Comparison of ENCODE assay signal across 25 cellular contexts in genomic region chr17:51508048-51508447, GRCh38.
DNase-seq lines count a peak whose midpoint lies in the region; ATAC-seq and TF ChIP-seq lines count a peak whose summit lies in the region.
"Had no signal": no experiment of that assay in that cellular context is flagged by ENCODE, and none has a peak within 500 bp of the region (broad histone marks: within the 10 kb centered on the region; RNA-seq: fewer than 3 reads in every experiment).

No MANE protein-coding gene starts in this region.

- H3K9me3 ChIP-seq in SK-N-SH, result no peaks in the 10 kb centered on the region
- H3K9me3 ChIP-seq: colonic mucosa, Peyer's patch, right atrium auricular region, thoracic aorta, vagina had no signal

- TF ChIP-seq EP300 in SK-N-SH (IDR thresholded peaks at IDR 0.05; ENCODE audit: borderline replicate concordance in 1 of 2, low read depth in 1 of 2, low read length in 1 of 2), result no peak

- peaks cover 0 to 9% of the 10 kb centered on the region in 2 experiments; a peak in 2 of 4 replicates for H3K4me1 ChIP-seq in SK-N-SH (ENCODE audit: control insufficient read depth in 1 of 2, insufficient read depth in 2 of 2, low read depth in 1 of 2, low read length in 1 of 2)
- H3K4me1 ChIP-seq: colonic mucosa, foreskin keratinocyte, left ventricle myocardium inferior, Peyer's patch, right atrium auricular region, vagina had no signal

- no peaks in the 10 kb centered on the region for H3K79me2 ChIP-seq in SK-N-SH (ENCODE audit: insufficient read depth)

- no peaks in the 10 kb centered on the region for H3F3A ChIP-seq in SK-N-SH (replicated peaks; ENCODE audit: insufficient read depth)

- no peak for ATAC-seq in SK-N-SH treated with all-trans-retinoic acid at 6 μM for 48 hours
- ATAC-seq in HG03175 (IDR thresholded peaks at IDR 0.05; ENCODE audit: unreplicated experiment), result no peak
- ATAC-seq in GM18498 (IDR thresholded peaks at IDR 0.05; ENCODE audit: unreplicated experiment), result no peak
- ATAC-seq in HG02973 (IDR thresholded peaks at IDR 0.05; ENCODE audit: unreplicated experiment), result no peak
- ATAC-seq: effector memory CD8-positive, alpha-beta T cell; foreskin keratinocyte; natural killer cell treated with Interleukin-12 subunit alpha and Interleukin-12 subunit beta and Interleukin-15 and Interleukin-18, amount 100 ng/mL, for 72 hours; T-helper 17 cell had no signal

- 17% methylated on average over 4 of the region's 4 CpGs for WGBS in SK-N-SH (ENCODE audit: low lambda C conversion rate)

- peak overlapping the region in 1 of 2 experiments; percentile 51; a peak in 2 of 4 replicates for H3K27ac ChIP-seq in SK-N-SH (ENCODE audit: low read depth in 2 of 2, low read length in 1 of 2)
- H3K27ac ChIP-seq: C4-2B, colonic mucosa, foreskin keratinocyte, left ventricle myocardium inferior, Peyer's patch, right atrium auricular region, thoracic aorta, vagina had no signal

- TF ChIP-seq CTCF in SK-N-SH (IDR thresholded peaks at IDR 0.05), result no peak

- no peak overlapping the region for H3K4me2 ChIP-seq in SK-N-SH

- no peaks in the 10 kb centered on the region for H3K36me3 ChIP-seq in SK-N-SH (replicated peaks in 1 of 2; ENCODE audit: control insufficient read depth in 1 of 2, insufficient read depth in 2 of 2, low read length in 1 of 2)
- H3K36me3 ChIP-seq: colonic mucosa, left ventricle myocardium inferior, Peyer's patch, right atrium auricular region, thoracic aorta, vagina had no signal

- POLR2A ChIA-PET in SK-N-SH (lab: Yijun Ruan, JAX), result no interaction called here

- no peak overlapping the region for H3K9ac ChIP-seq in SK-N-SH

- no peak overlapping the region for H2AFZ ChIP-seq in SK-N-SH (ENCODE audit: low read depth)

- no peaks in the 10 kb centered on the region for H3K9me2 ChIP-seq in SK-N-SH

- H3K4me3 ChIP-seq in SK-N-SH (ENCODE audit: low read depth in 2 of 2, low read length in 1 of 2), result no peak overlapping the region
- H3K4me3 ChIP-seq: colonic mucosa, left ventricle myocardium inferior, Peyer's patch, right atrium auricular region, thoracic aorta, vagina had no signal

- H4K20me1 ChIP-seq in SK-N-SH (ENCODE audit: insufficient read depth), result no peaks in the 10 kb centered on the region

- no peaks in the 10 kb centered on the region for H3K27me3 ChIP-seq in SK-N-SH (ENCODE audit: insufficient read depth)
- H3K27me3 ChIP-seq: colonic mucosa, Peyer's patch, right atrium auricular region, vagina had no signal

- CTCF ChIA-PET in SK-N-SH (lab: Yijun Ruan, JAX), result interaction anchor here (0.6 to 3.0 kb wide), 6 partner anchors 10 to 256 kb away, joined by 3 to 8 read pairs (median 6); no protein-coding TSS in a partner anchor

- no peak for DNase-seq in SK-N-SH
- peak; percentile 69 to 92 for DNase-seq in NCI-H524 (lab: John Stamatoyannopoulos, UW)
- peak; percentile 17 to 21 for DNase-seq in hippocampal formation (lab: John Stamatoyannopoulos, UW)
- DNase-seq in SK-N-DZ (ENCODE audit: low spot score), result no peak
- DNase-seq: activated CD4-positive, alpha-beta T cell treated with anti-CD3 and anti-CD28 coated beads for 4 hours; activated naive CD4-positive, alpha-beta T cell treated with anti-CD3 and anti-CD28 coated beads for 36 hours; colonic mucosa; effector memory CD8-positive, alpha-beta T cell; foreskin keratinocyte; left ventricle myocardium inferior; NCI-H1048; Peyer's patch; SIG-M5; stimulated activated CD4-positive, alpha-beta T cell treated with anti-CD3 and anti-CD28 coated beads, Interleukin-4, amount 100 ng/mL, for 1 hour; stimulated activated naive CD4-positive, alpha-beta T cell; T-helper 17 cell had no signal

- peak; percentile 46; the same call in 1 of the 2 replicates for TF ChIP-seq RAD21 in SK-N-SH (IDR thresholded peaks at IDR 0.05; ENCODE audit: low read length)

TF ChIP-seq in SK-N-SH, 30 proteins besides CTCF, POLR2A, EP300 and RAD21 (continues in another document):
- TF ChIP-seq MXI1 (IDR thresholded peaks at IDR 0.05; ENCODE audit: low read depth, low read length) (no peak), YY1 (IDR thresholded peaks at IDR 0.05; ENCODE audit: low read depth) (no peak), NFIC (IDR thresholded peaks at IDR 0.05; ENCODE audit: borderline replicate concordance) (no peak), RCOR1 (IDR thresholded peaks at IDR 0.05; ENCODE audit: low read length) (no peak), MEF2A (IDR thresholded peaks at IDR 0.05; ENCODE audit: borderline replicate concordance, low read depth) (no peak), JUND (IDR thresholded peaks at IDR 0.05) (no peak), REST (IDR thresholded peaks at IDR 0.05; ENCODE audit: low read depth, low read length) (no peak), USF1 (IDR thresholded peaks at IDR 0.05; ENCODE audit: borderline replicate concordance, low read depth) (no peak), FOXM1 (IDR thresholded peaks at IDR 0.05; ENCODE audit: low read depth) (no peak)

TF ChIP-seq in SK-N-SH treated with all-trans-retinoic acid at 6 μM for 48 hours, 23 proteins besides CTCF, POLR2A, EP300 and RAD21 (continues in another document):
- TF ChIP-seq POU6F1 (CRISPR knock-in tag; IDR thresholded peaks at IDR 0.05; ENCODE audit: borderline replicate concordance, low read depth), result no peak
- no peak for TF ChIP-seq CSRNP3 (CRISPR knock-in tag; IDR thresholded peaks at IDR 0.05)
- TF ChIP-seq ZNF70 (CRISPR knock-in tag; IDR thresholded peaks at IDR 0.05), result no peak
- no peak for TF ChIP-seq SNAI2 (CRISPR knock-in tag; IDR thresholded peaks at IDR 0.05)
- no peak for TF ChIP-seq RARB (CRISPR knock-in tag; IDR thresholded peaks at IDR 0.05)
- no peak for TF ChIP-seq ZNF565 (CRISPR knock-in tag; conservative IDR thresholded peaks at IDR 0.05; ENCODE audit: low read depth)
- no peak for TF ChIP-seq ZC3H10 (CRISPR knock-in tag; IDR thresholded peaks at IDR 0.05)
- TF ChIP-seq CSDC2 (CRISPR knock-in tag; IDR thresholded peaks at IDR 0.05), result no peak
- TF ChIP-seq ESRRG (CRISPR knock-in tag; IDR thresholded peaks at IDR 0.05), result no peak
- TF ChIP-seq ARNTL (CRISPR knock-in tag; IDR thresholded peaks at IDR 0.05; ENCODE audit: borderline replicate concordance, low read depth), result no peak
- TF ChIP-seq ZFP30 (CRISPR knock-in tag; IDR thresholded peaks at IDR 0.05), result no peak
- TF ChIP-seq OSR1 (CRISPR knock-in tag; IDR thresholded peaks at IDR 0.05), result no peak
- TF ChIP-seq PATZ1 (CRISPR knock-in tag; IDR thresholded peaks at IDR 0.05; ENCODE audit: borderline replicate concordance), result no peak
- no peak for TF ChIP-seq CREB5 (CRISPR knock-in tag; IDR thresholded peaks at IDR 0.05; ENCODE audit: low read depth)
- no peak for TF ChIP-seq ISL1 (CRISPR knock-in tag; IDR thresholded peaks at IDR 0.05)
- no peak for TF ChIP-seq ZFP3 (CRISPR knock-in tag; IDR thresholded peaks at IDR 0.05)

Comparison
In these comparisons a context has a peak if more than half of its experiments do, and no peak if none do; other contexts are left out.
1. DNase-seq: peak in NCI-H524 (2 of 2) and hippocampal formation (2 of 2); none in SK-N-SH (single experiment) and SK-N-DZ (single experiment).